In genomic region chr17:51166198-51166986, GRCh38 we compare ENCODE assay signal across 1 cellular context.
TF ChIP-seq lines count a peak whose summit lies in the region.

Gene NME2 (plus strand): TSS chr17:51166411. CDS start chr17:51166831, 420 bp downstream.

TF ChIP-seq in HepG2, 621 proteins besides CTCF, POLR2A, EP300 and RAD21 (continued from another document and continues in another):
- TF ChIP-seq SKI (IDR thresholded peaks at IDR 0.05; ENCODE audit: partially characterized antibody) (no peak), POLR2AphosphoS5 (IDR thresholded peaks at IDR 0.05; ENCODE audit: low read depth, low read length) (peak; percentile 89), RFX3 (CRISPR knock-in tag; IDR thresholded peaks at IDR 0.05) (no peak), SOX6 (IDR thresholded peaks at IDR 0.05) (no peak), SOX6 (CRISPR knock-in tag; IDR thresholded peaks at IDR 0.05) (peak; percentile 38; the same call in 1 of the 2 replicates), GABPA (IDR thresholded peaks at IDR 0.05; ENCODE audit: low read depth, low read length) (peak; percentile 47; the same call in 1 of the 2 replicates), GABPA (CRISPR knock-in tag; IDR thresholded peaks at IDR 0.05; ENCODE audit: low read depth) (peak; percentile 83), ZNF253 (CRISPR knock-in tag; IDR thresholded peaks at IDR 0.05; ENCODE audit: borderline replicate concordance) (peak; percentile 17; the same call in 1 of the 2 replicates), ISL2 (CRISPR knock-in tag; IDR thresholded peaks at IDR 0.05) (peak; percentile 18; the same call in 1 of the 2 replicates), ATF3 (CRISPR knock-in tag; IDR thresholded peaks at IDR 0.05) (no peak), ZNF543 (CRISPR knock-in tag; IDR thresholded peaks at IDR 0.05) (0 out of 2 replicates have a peak, but pooled peaks have one; percentile 63), ZNF333 (CRISPR knock-in tag; IDR thresholded peaks at IDR 0.05; ENCODE audit: borderline replicate concordance) (peak; percentile 61), ZNF883 (CRISPR knock-in tag; IDR thresholded peaks at IDR 0.05; ENCODE audit: not compliant biosample characterization) (no peak), ZNF263 (CRISPR knock-in tag; IDR thresholded peaks at IDR 0.05) (peak; percentile 69), KLF12 (CRISPR knock-in tag; IDR thresholded peaks at IDR 0.05; ENCODE audit: borderline replicate concordance) (peak; percentile 42), KDM6A (CRISPR knock-in tag; IDR thresholded peaks at IDR 0.05; ENCODE audit: low read depth) (0 out of 2 replicates have a peak, but pooled peaks have one; percentile 12), SP4 (CRISPR knock-in tag; IDR thresholded peaks at IDR 0.05) (peak; percentile 71), SAFB2 (CRISPR knock-in tag; IDR thresholded peaks at IDR 0.05; ENCODE audit: borderline replicate concordance, low read depth) (no peak; the same call in 1 of the 2 replicates), ZXDC (CRISPR knock-in tag; IDR thresholded peaks at IDR 0.05) (peak; percentile 64; the same call in 1 of the 2 replicates), ATF6 (CRISPR knock-in tag; conservative IDR thresholded peaks at IDR 0.05) (peak; percentile 33; the same call in 1 of the 2 replicates), CCDC6 (CRISPR knock-in tag; IDR thresholded peaks at IDR 0.05) (peak; percentile 50), NR3C1 (CRISPR knock-in tag; IDR thresholded peaks at IDR 0.05) (no peak), GABPB1 (CRISPR knock-in tag; IDR thresholded peaks at IDR 0.05) (peak; percentile 82), TBP (CRISPR knock-in tag; IDR thresholded peaks at IDR 0.05) (no peak), PHF5A (CRISPR knock-in tag; IDR thresholded peaks at IDR 0.05; ENCODE audit: low read depth, unreplicated experiment) (peak; percentile 45), HDAC1 (CRISPR knock-in tag; IDR thresholded peaks at IDR 0.05) (peak; percentile 73; the same call in 1 of the 2 replicates), IRX3 (CRISPR knock-in tag; IDR thresholded peaks at IDR 0.05; ENCODE audit: borderline replicate concordance, low read depth) (0 out of 2 replicates have a peak, but pooled peaks have one; percentile 61), SP1 (IDR thresholded peaks at IDR 0.05) (no peak), SP1 (CRISPR knock-in tag; IDR thresholded peaks at IDR 0.05) (peak; percentile 62), CCAR2 (optimal IDR thresholded peaks at IDR 0.05; ENCODE audit: low read depth, low read length) (no peak), ESRRA (CRISPR knock-in tag; IDR thresholded peaks at IDR 0.05; ENCODE audit: low read depth) (peak; percentile 73), EEA1 (CRISPR knock-in tag; IDR thresholded peaks at IDR 0.05; ENCODE audit: borderline replicate concordance) (peak; percentile 83; the same call in 1 of the 2 replicates), ZNF276 (CRISPR knock-in tag; IDR thresholded peaks at IDR 0.05; ENCODE audit: low read depth) (peak; percentile 81; the same call in 1 of the 2 replicates), ZNF530 (CRISPR knock-in tag; IDR thresholded peaks at IDR 0.05; ENCODE audit: low read depth) (peak; percentile 22; the same call in 1 of the 2 replicates), ZNF607 (CRISPR knock-in tag; IDR thresholded peaks at IDR 0.05; ENCODE audit: borderline replicate concordance) (0 out of 2 replicates have a peak, but pooled peaks have one; percentile 8), FOXP1 (IDR thresholded peaks at IDR 0.05) (no peak), FOXP1 (CRISPR knock-in tag; IDR thresholded peaks at IDR 0.05) (no peak), TARDBP (CRISPR knock-in tag; IDR thresholded peaks at IDR 0.05) (no peak), RORA (CRISPR knock-in tag; IDR thresholded peaks at IDR 0.05) (no peak), RFXAP (CRISPR knock-in tag; IDR thresholded peaks at IDR 0.05; ENCODE audit: borderline replicate concordance) (peak; percentile 19; the same call in 1 of the 2 replicates), ZNF556 (CRISPR knock-in tag; IDR thresholded peaks at IDR 0.05; ENCODE audit: borderline replicate concordance) (no peak), PPARG (CRISPR knock-in tag; conservative IDR thresholded peaks at IDR 0.05) (0 out of 2 replicates have a peak, but pooled peaks have one; percentile 45)
- TF ChIP-seq, protein P1, sequence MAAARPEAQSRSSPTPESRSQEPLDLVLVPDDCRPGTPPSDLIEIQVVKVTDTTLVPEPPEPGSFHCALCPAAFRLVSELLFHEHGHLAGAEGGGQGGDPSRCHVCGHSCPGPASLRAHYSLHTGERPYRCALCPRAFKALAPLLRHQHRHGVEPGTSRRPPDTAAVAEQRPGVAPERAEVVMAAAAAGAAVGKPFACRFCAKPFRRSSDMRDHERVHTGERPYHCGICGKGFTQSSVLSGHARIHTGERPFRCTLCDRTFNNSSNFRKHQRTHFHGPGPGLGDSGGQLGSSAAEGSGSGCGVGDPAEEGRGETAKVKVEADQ (CRISPR knock-in tag; IDR thresholded peaks at IDR 0.05; ENCODE audit: borderline replicate concordance) = no peak; the same call in 1 of the 2 replicates
- TF ChIP-seq, protein P2, sequence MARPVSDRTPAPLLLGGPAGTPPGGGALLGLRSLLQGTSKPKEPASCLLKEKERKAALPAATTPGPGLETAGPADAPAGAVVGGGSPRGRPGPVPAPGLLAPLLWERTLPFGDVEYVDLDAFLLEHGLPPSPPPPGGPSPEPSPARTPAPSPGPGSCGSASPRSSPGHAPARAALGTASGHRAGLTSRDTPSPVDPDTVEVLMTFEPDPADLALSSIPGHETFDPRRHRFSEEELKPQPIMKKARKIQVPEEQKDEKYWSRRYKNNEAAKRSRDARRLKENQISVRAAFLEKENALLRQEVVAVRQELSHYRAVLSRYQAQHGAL (CRISPR knock-in tag; IDR thresholded peaks at IDR 0.05; ENCODE audit: not compliant biosample characterization) = no peak
- TF ChIP-seq, protein P3, sequence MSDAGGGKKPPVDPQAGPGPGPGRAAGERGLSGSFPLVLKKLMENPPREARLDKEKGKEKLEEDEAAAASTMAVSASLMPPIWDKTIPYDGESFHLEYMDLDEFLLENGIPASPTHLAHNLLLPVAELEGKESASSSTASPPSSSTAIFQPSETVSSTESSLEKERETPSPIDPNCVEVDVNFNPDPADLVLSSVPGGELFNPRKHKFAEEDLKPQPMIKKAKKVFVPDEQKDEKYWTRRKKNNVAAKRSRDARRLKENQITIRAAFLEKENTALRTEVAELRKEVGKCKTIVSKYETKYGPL (CRISPR knock-in tag; IDR thresholded peaks at IDR 0.05) = no peak
- TF ChIP-seq, protein P4, sequence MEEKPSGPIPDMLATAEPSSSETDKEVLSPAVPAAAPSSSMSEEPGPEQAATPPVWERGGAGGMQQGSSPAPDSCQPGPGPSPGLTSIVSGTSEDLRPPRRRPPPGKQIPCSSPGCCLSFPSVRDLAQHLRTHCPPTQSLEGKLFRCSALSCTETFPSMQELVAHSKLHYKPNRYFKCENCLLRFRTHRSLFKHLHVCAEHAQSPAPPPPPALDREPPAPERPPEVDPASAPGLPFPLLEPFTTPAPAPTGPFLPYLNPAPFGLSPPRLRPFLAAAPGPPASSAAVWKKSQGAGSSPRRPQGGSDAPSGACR (CRISPR knock-in tag; IDR thresholded peaks at IDR 0.05) = peak; percentile 70; the same call in 1 of the 2 replicates
- TF ChIP-seq, protein P5, sequence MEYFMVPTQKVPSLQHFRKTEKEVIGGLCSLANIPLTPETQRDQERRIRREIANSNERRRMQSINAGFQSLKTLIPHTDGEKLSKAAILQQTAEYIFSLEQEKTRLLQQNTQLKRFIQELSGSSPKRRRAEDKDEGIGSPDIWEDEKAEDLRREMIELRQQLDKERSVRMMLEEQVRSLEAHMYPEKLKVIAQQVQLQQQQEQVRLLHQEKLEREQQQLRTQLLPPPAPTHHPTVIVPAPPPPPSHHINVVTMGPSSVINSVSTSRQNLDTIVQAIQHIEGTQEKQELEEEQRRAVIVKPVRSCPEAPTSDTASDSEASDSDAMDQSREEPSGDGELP (IDR thresholded peaks at IDR 0.05; ENCODE audit: borderline replicate concordance, low read depth) = peak; percentile 63; the same call in 1 of the 2 replicates
- TF ChIP-seq, protein P6, sequence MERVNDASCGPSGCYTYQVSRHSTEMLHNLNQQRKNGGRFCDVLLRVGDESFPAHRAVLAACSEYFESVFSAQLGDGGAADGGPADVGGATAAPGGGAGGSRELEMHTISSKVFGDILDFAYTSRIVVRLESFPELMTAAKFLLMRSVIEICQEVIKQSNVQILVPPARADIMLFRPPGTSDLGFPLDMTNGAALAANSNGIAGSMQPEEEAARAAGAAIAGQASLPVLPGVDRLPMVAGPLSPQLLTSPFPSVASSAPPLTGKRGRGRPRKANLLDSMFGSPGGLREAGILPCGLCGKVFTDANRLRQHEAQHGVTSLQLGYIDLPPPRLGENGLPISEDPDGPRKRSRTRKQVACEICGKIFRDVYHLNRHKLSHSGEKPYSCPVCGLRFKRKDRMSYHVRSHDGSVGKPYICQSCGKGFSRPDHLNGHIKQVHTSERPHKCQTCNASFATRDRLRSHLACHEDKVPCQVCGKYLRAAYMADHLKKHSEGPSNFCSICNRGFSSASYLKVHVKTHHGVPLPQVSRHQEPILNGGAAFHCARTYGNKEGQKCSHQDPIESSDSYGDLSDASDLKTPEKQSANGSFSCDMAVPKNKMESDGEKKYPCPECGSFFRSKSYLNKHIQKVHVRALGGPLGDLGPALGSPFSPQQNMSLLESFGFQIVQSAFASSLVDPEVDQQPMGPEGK (CRISPR knock-in tag; IDR thresholded peaks at IDR 0.05) = peak; percentile 89
- TF ChIP-seq, protein P7, sequence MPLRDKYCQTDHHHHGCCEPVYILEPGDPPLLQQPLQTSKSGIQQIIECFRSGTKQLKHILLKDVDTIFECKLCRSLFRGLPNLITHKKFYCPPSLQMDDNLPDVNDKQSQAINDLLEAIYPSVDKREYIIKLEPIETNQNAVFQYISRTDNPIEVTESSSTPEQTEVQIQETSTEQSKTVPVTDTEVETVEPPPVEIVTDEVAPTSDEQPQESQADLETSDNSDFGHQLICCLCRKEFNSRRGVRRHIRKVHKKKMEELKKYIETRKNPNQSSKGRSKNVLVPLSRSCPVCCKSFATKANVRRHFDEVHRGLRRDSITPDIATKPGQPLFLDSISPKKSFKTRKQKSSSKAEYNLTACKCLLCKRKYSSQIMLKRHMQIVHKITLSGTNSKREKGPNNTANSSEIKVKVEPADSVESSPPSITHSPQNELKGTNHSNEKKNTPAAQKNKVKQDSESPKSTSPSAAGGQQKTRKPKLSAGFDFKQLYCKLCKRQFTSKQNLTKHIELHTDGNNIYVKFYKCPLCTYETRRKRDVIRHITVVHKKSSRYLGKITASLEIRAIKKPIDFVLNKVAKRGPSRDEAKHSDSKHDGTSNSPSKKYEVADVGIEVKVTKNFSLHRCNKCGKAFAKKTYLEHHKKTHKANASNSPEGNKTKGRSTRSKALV (CRISPR knock-in tag; IDR thresholded peaks at IDR 0.05) = no peak
- TF ChIP-seq, protein P8, sequence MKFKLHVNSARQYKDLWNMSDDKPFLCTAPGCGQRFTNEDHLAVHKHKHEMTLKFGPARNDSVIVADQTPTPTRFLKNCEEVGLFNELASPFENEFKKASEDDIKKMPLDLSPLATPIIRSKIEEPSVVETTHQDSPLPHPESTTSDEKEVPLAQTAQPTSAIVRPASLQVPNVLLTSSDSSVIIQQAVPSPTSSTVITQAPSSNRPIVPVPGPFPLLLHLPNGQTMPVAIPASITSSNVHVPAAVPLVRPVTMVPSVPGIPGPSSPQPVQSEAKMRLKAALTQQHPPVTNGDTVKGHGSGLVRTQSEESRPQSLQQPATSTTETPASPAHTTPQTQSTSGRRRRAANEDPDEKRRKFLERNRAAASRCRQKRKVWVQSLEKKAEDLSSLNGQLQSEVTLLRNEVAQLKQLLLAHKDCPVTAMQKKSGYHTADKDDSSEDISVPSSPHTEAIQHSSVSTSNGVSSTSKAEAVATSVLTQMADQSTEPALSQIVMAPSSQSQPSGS (CRISPR knock-in tag; IDR thresholded peaks at IDR 0.05) = peak; percentile 21; the same call in 1 of the 2 replicates
